17 cellular contexts compared by ENCODE assay signal in the genomic region with DNA sequence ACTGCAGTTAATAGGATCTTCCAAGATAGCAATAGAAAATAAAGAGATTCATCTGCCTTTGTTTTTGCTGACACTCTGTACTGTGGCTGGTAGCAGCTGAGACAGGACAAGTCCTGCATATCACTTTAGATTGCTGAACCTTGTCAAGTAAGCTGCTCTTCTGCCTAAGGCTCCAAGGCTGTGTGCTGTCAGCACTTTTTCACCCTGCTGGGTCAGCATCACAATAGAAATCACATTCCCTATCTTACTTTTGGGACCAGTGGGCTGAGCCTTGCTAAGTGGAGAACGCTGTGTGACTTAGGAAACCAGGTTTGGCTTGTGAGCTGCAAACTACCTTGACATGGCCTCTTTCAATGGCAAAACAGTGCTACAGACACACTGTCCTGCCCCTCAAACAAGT.
"Had no signal": no experiment of that assay in that cellular context is flagged by ENCODE, and none has a peak within 500 bp of the region (broad histone marks: within the 10 kb centered on the region; RNA-seq: fewer than 3 reads in every experiment).

No MANE protein-coding gene starts in this region.

- ATAC-seq: activated naive CD8-positive, alpha-beta T cell treated with anti-CD3 and anti-CD28 coated beads, Interleukin-2, amount 50 U/mL, for 24 hours; left lobe of liver; stimulated activated naive CD8-positive, alpha-beta T cell treated with anti-CD3 and anti-CD28 coated beads, Interleukin-15, Interleukin-2, amounts not matched to agents 100 U/mL and 50 U/mL, for 24 hours had no signal

- DNase-seq: activated CD4-positive, CD25-positive, alpha-beta regulatory T cell treated with anti-CD3 and anti-CD28 coated beads, Interleukin-2, amount 50 U/mL, for 72 hours; activated CD8-positive, alpha-beta memory T cell treated with anti-CD3 and anti-CD28 coated beads for 24 hours; activated CD8-positive, alpha-beta memory T cell treated with anti-CD3 and anti-CD28 coated beads, Interleukin-2, amount 50 U/mL, for 48 hours; activated effector memory CD4-positive, alpha-beta T cell treated with Interleukin-2 at 50 U/mL for 16 hours; activated naive CD4-positive, alpha-beta T cell treated with anti-CD3 and anti-CD28 coated beads, Interleukin-2, amount 10 ng/mL, durations not matched to agents 7 days and 5 days; activated naive CD8-positive, alpha-beta T cell treated with anti-CD3 and anti-CD28 coated beads, Interleukin-2, amount 50 U/mL, for 24 hours; activated T-cell treated with anti-CD3 and anti-CD28 coated beads, Interleukin-2, amount 50 U/mL, for 48 hours; anterior cingulate cortex; caudate nucleus; dorsolateral prefrontal cortex; nucleus accumbens; stimulated activated CD4-positive, alpha-beta T cell treated with anti-CD3 and anti-CD28 coated beads, Interleukin-2, amount 100 ng/mL, for 24 hours; stimulated activated naive CD8-positive, alpha-beta T cell treated with anti-CD3 and anti-CD28 coated beads, Interleukin-15, Interleukin-2, amounts not matched to agents 100 U/mL and 50 U/mL, for 24 hours; T1000; transverse colon; uterus had no signal
